In the genomic region with DNA sequence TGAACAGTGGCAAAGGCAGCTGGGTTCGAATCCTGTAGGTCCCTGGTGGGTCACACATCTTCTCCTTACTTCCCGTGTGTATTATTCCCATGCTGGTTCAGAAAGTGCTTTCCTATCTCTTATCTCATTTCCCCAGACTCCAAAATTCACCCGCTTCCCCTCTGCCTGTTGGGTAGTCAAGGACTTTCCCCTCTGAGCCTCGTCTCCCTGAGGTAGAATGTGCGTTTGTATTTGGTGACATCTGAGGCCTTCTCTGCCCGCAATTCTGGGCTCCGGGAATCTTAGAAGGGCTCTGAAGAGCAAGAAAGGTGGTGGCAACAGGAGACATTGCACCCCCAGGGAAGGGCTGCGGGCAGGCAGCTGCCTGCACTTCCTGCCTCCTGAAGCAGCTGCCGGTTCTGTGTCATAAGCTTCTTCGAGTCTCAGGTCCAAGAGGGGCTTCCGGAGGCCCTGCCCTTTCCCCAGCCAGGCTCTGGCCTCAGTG, we compare ENCODE assay signal across 11 cellular contexts. TPM values are rescaled to one million over a fixed set of nuclear protein-coding genes. Genes with fewer than 3 reads are reported as not detected.
A peak's percentile ranks its signal among the peaks of the same experiment; 100 is the strongest.
DNase-seq lines count a peak whose midpoint lies in the region; ATAC-seq lines count a peak whose summit lies in the region.
"Had no signal": no experiment of that assay in that cellular context is flagged by ENCODE, and none has a peak within 500 bp of the region (broad histone marks: within the 10 kb centered on the region; RNA-seq: fewer than 3 reads in every experiment).

No MANE protein-coding gene starts in this region.

- H3K18ac ChIP-seq in mesenchymal stem cell (ENCODE audit: low read depth in 1 of 2, low read length in 2 of 2) (no peak overlapping the region), mesendoderm (ENCODE audit: low read length) (no peak overlapping the region)

- H3K36me3 Mint-ChIP-seq in activated naive CD4-positive, alpha-beta T cell treated with anti-CD3 and anti-CD28 coated beads for 36 hours (ENCODE audit: low read depth) = no peaks in the 10 kb centered on the region

- H3K23ac ChIP-seq in mesenchymal stem cell (ENCODE audit: low read length in 2 of 2) (no peak overlapping the region), mesendoderm (ENCODE audit: low read length) (no peak overlapping the region)

- H3K4ac ChIP-seq in mesenchymal stem cell (ENCODE audit: low read depth in 1 of 2, low read length in 2 of 2) (peak overlapping the region in 1 of 2 experiments; percentile 28), mesendoderm (ENCODE audit: low read depth, low read length) (no peak overlapping the region)

- H3K27me3 Mint-ChIP-seq in activated naive CD4-positive, alpha-beta T cell treated with anti-CD3 and anti-CD28 coated beads for 36 hours (ENCODE audit: low read depth) = peaks cover 15% of the 10 kb centered on the region

- no peak overlapping the region for H2AK5ac ChIP-seq in mesenchymal stem cell (ENCODE audit: low read length, severe bottlenecking)
- H2AK5ac ChIP-seq in mesendoderm (ENCODE audit: low read length) = no peak overlapping the region

- ATAC-seq in HG03354 (IDR thresholded peaks at IDR 0.05; ENCODE audit: poor library complexity, severe bottlenecking, unreplicated experiment) = peak; percentile 66

- no peak overlapping the region for H2BK15ac ChIP-seq in mesenchymal stem cell (ENCODE audit: low read depth, poor library complexity, severe bottlenecking)
- no peak overlapping the region for H2BK15ac ChIP-seq in mesendoderm (replicated peaks; ENCODE audit: low read depth)

- H3K4me3 Mint-ChIP-seq in activated naive CD4-positive, alpha-beta T cell treated with anti-CD3 and anti-CD28 coated beads for 36 hours = no peak overlapping the region

- H4K5ac ChIP-seq in mesendoderm (ENCODE audit: low read length) = no peak overlapping the region

- no peak overlapping the region for H3K56ac ChIP-seq in mesendoderm (ENCODE audit: low read length)

- no peak overlapping the region for H2BK5ac ChIP-seq in mesenchymal stem cell (ENCODE audit: low read depth, low read length, poor library complexity, severe bottlenecking)
- H2BK5ac ChIP-seq in mesendoderm (ENCODE audit: low read length) = no peak overlapping the region

- peaks cover 10% of the 10 kb centered on the region for H3K4me1 Mint-ChIP-seq in activated naive CD4-positive, alpha-beta T cell treated with anti-CD3 and anti-CD28 coated beads for 36 hours (ENCODE audit: low read depth)

- CTCF ChIA-PET in activated naive CD4-positive, alpha-beta T cell treated with anti-CD3 and anti-CD28 coated beads for 36 hours (lab: Charles Lee) = interaction anchor here (0.6 kb wide), 1 partner anchor 15 kb away, joined by 3 read pairs; no protein-coding TSS in a partner anchor

- H3K9ac ChIP-seq in BLaER1 (peak overlapping the region; percentile 5; the same call in 1 of the 2 replicates), mesenchymal stem cell (ENCODE audit: low read length) (peak overlapping the region; percentile 93), mesendoderm (ENCODE audit: low read length) (no peak overlapping the region)

- intact Hi-C loops in activated naive CD4-positive, alpha-beta T cell treated with anti-CD3 and anti-CD28 coated beads for 36 hours (cut with micrococcal nuclease) = loop anchor here (5.0 kb wide), 1 partner anchor 67 kb away; no protein-coding TSS in a partner anchor

- no peak overlapping the region for H2BK120ac ChIP-seq in mesenchymal stem cell (ENCODE audit: low read depth, low read length)
- H2BK120ac ChIP-seq in mesendoderm (ENCODE audit: low read depth, low read length) = no peak overlapping the region

- no peaks in the 10 kb centered on the region for H3K9me3 Mint-ChIP-seq in activated naive CD4-positive, alpha-beta T cell treated with anti-CD3 and anti-CD28 coated beads for 36 hours

- H3K27ac ChIP-seq in BLaER1 = peak overlapping the region; percentile 72
- H3K27ac ChIP-seq in mesenchymal stem cell (ENCODE audit: low read length, poor library complexity, severe bottlenecking) = no peak overlapping the region
- no peak overlapping the region for H3K27ac ChIP-seq in mesendoderm (ENCODE audit: low read depth, low read length)
- H3K27ac ChIP-seq: SK-N-MC had no signal

- peaks cover 20% of the 10 kb centered on the region; the same call in 1 of the 2 replicates for H4K20me1 ChIP-seq in BLaER1

- H3K4me2 ChIP-seq in BLaER1 (peak overlapping the region; percentile 95), mesenchymal stem cell (ENCODE audit: low read length, poor library complexity, severe bottlenecking) (no peak overlapping the region), mesendoderm (ENCODE audit: low read length) (no peak overlapping the region)

- no peak overlapping the region for H2AFZ ChIP-seq in mesenchymal stem cell (ENCODE audit: low read depth, low read length)

- no peak overlapping the region for H4K91ac ChIP-seq in mesenchymal stem cell (ENCODE audit: low read length)

- H3K79me1 ChIP-seq in mesenchymal stem cell (replicated peaks; ENCODE audit: low read length, poor library complexity, severe bottlenecking) (peaks cover 2% of the 10 kb centered on the region), mesendoderm (ENCODE audit: low read length) (no peaks in the 10 kb centered on the region)

- H3K79me2 ChIP-seq in mesendoderm (ENCODE audit: control insufficient read depth, insufficient read depth, low read length) = no peaks in the 10 kb centered on the region

- H3K27ac Mint-ChIP-seq in activated naive CD4-positive, alpha-beta T cell treated with anti-CD3 and anti-CD28 coated beads for 36 hours = no peak overlapping the region

- H3K27me3 ChIP-seq in BLaER1 (peaks cover 32% of the 10 kb centered on the region), mesenchymal stem cell (ENCODE audit: control insufficient read depth in 1 of 2, insufficient read depth in 1 of 2, low read length in 2 of 2) (no peaks in the 10 kb centered on the region), mesendoderm (ENCODE audit: insufficient read depth, low read length, poor library complexity) (no peaks in the 10 kb centered on the region)

- DNase-seq in activated naive CD4-positive, alpha-beta T cell treated with anti-CD3 and anti-CD28 coated beads for 36 hours = peak; percentile 47
- DNase-seq in mesenchymal stem cell (no peak), hepatic stellate cell (ENCODE audit: low spot score) (no peak), mesendoderm (no peak), ureter (ENCODE audit: low spot score) (no peak), G401 (ENCODE audit: low spot score) (no peak)
- DNase-seq: DMS 273 treated with DMSO at 0.1 percent for 48 hours; stimulated activated CD4-positive, alpha-beta T cell treated with anti-CD3 and anti-CD28 coated beads, Interleukin-4, amount 100 ng/mL, for 24 hours had no signal

- H3K4me1 ChIP-seq in BLaER1 = peaks cover 92% of the 10 kb centered on the region
- peaks cover 23% of the 10 kb centered on the region for H3K4me1 ChIP-seq in mesenchymal stem cell (ENCODE audit: control insufficient read depth, insufficient read depth, low read depth, low read length)
- no peaks in the 10 kb centered on the region for H3K4me1 ChIP-seq in mesendoderm (ENCODE audit: control insufficient read depth, low read depth, low read length)

- no peaks in the 10 kb centered on the region for H3K9me3 ChIP-seq in BLaER1
- H3K9me3 ChIP-seq in mesenchymal stem cell (ENCODE audit: control insufficient read depth, low read length) = no peaks in the 10 kb centered on the region

- H3K36me3 ChIP-seq in BLaER1 = peaks cover 12% of the 10 kb centered on the region; the same call in 1 of the 2 replicates
- H3K36me3 ChIP-seq in mesenchymal stem cell (ENCODE audit: control insufficient read depth in 1 of 2, insufficient read depth in 2 of 2, low read depth in 1 of 2, low read length in 2 of 2) = peaks cover 50 to 83% of the 10 kb centered on the region in 2 experiments
- H3K36me3 ChIP-seq in mesendoderm (ENCODE audit: control insufficient read depth, insufficient read depth, low read length) = no peaks in the 10 kb centered on the region

- in situ Hi-C loops in G401 (cut with HindIII; ENCODE audit: low sequenced_read_pairs) = no loop called here

- 76% methylated on average over 11 of the region's 11 CpGs for WGBS in mesenchymal stem cell
- WGBS in mesendoderm (ENCODE audit: extremely low coverage, insufficient coverage, low lambda C conversion rate) = no CpG with 5 or more reads among the region's 11 CpGs

- H3K14ac ChIP-seq in mesenchymal stem cell (ENCODE audit: low read length in 2 of 2) = no peak overlapping the region

- H3K4me3 ChIP-seq in BLaER1 (peak overlapping the region; percentile 11; the same call in 1 of the 2 replicates), mesenchymal stem cell (ENCODE audit: insufficient read depth in 1 of 2, low read depth in 1 of 2, low read length in 2 of 2) (no peak overlapping the region), mesendoderm (ENCODE audit: low read length) (no peak overlapping the region)
- H3K4me3 ChIP-seq: SK-N-MC had no signal

- no peak overlapping the region for H4K8ac ChIP-seq in mesenchymal stem cell (ENCODE audit: low read length)
- H4K8ac ChIP-seq in mesendoderm (ENCODE audit: low read depth, low read length) = no peak overlapping the region

- H2BK12ac ChIP-seq in mesenchymal stem cell (ENCODE audit: low read length in 2 of 2) = no peak overlapping the region

RNA-seq across cellular contexts. Expression of a gene that starts 5.9 kb away (rescaled TPM):
- total RNA-seq in activated naive CD4-positive, alpha-beta T cell treated with anti-CD3 and anti-CD28 coated beads for 36 hours = 1 to 10 TPM; 2.5 to 3.0 TPM
- polyA plus RNA-seq in mesenchymal stem cell (2013, experiment 1 of 2) = 35.9 TPM
- 36.0 TPM for polyA plus RNA-seq in mesenchymal stem cell (2013, experiment 2 of 2)
- polyA plus RNA-seq in mesendoderm (2013, experiment 1 of 2) = 0.76 TPM
- polyA plus RNA-seq in mesendoderm (2013, experiment 2 of 2) = 0.84 TPM
- 83.7 TPM for total RNA-seq in ureter
- total RNA-seq in G401 (2014; rRNA removed; shearing (Covaris generic)) = 0.49 TPM in 1 of 2 replicates, not detected in the other

Comparison
In these comparisons a context has a peak if more than half of its experiments do, and no peak if none do; other contexts are left out.
1. RNA of a gene that starts 5.9 kb away (total RNA-seq): 83.7 TPM in ureter (single experiment); 2.5 to 3.0 TPM in activated naive CD4-positive, alpha-beta T cell treated with anti-CD3 and anti-CD28 coated beads for 36 hours and 0.49 TPM in G401; every median in the first group is over 10 times any median in the second.